In the genomic region with DNA sequence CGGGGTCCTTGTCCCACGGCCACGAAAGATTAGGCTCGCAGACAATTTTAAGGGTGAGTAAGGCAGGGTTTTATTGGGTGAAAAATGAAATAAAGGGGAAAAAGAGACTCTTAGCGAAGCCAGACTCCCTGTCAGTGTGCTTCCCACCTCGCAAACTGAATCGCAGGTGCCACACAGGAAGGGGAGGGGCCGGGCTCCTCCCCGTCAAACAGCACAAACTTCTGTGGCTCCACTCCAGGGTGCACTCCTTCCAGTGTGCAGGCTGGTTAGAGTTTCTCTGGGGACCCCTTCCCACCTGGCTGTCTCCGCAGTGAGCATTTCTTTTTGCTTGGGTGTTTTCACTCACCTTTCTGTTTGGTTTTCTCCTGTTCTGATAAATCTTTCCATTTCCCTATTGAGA, we compare ENCODE assay signal across 1 cellular context.
TF ChIP-seq lines count a peak whose summit lies in the region.

No MANE protein-coding gene starts in this region.

TF ChIP-seq in GM23338, 12 proteins besides CTCF, POLR2A, EP300 and RAD21:
- TF ChIP-seq ZNF331 (CRISPR knock-in tag; IDR thresholded peaks at IDR 0.05; ENCODE audit: low read depth), result no peak
- TF ChIP-seq, protein P1, sequence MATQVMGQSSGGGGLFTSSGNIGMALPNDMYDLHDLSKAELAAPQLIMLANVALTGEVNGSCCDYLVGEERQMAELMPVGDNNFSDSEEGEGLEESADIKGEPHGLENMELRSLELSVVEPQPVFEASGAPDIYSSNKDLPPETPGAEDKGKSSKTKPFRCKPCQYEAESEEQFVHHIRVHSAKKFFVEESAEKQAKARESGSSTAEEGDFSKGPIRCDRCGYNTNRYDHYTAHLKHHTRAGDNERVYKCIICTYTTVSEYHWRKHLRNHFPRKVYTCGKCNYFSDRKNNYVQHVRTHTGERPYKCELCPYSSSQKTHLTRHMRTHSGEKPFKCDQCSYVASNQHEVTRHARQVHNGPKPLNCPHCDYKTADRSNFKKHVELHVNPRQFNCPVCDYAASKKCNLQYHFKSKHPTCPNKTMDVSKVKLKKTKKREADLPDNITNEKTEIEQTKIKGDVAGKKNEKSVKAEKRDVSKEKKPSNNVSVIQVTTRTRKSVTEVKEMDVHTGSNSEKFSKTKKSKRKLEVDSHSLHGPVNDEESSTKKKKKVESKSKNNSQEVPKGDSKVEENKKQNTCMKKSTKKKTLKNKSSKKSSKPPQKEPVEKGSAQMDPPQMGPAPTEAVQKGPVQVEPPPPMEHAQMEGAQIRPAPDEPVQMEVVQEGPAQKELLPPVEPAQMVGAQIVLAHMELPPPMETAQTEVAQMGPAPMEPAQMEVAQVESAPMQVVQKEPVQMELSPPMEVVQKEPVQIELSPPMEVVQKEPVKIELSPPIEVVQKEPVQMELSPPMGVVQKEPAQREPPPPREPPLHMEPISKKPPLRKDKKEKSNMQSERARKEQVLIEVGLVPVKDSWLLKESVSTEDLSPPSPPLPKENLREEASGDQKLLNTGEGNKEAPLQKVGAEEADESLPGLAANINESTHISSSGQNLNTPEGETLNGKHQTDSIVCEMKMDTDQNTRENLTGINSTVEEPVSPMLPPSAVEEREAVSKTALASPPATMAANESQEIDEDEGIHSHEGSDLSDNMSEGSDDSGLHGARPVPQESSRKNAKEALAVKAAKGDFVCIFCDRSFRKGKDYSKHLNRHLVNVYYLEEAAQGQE (IDR thresholded peaks at IDR 0.05; ENCODE audit: unreplicated experiment), result no peak
